ENCODE assay signal across 8 cellular contexts in genomic region chr16:81730090-81731051, GRCh38.
DNase-seq lines count a peak whose midpoint lies in the region; ATAC-seq, FAIRE-seq and TF ChIP-seq lines count a peak whose summit lies in the region.

No MANE protein-coding gene starts in this region.

- no peak for TF ChIP-seq POLR2A in H54 (IDR thresholded peaks at IDR 0.05; ENCODE audit: low read depth, low read length)

- DNase-seq in EH (ENCODE audit: low read depth) (peak; percentile 83), H54 (ENCODE audit: insufficient read length, low spot score) (peak; percentile 81), NCI-H1092 (lab: John Stamatoyannopoulos, UW) (peak; percentile 86), astrocyte of the spinal cord (ENCODE audit: low read depth, low spot score) (peak; percentile 88), iPS DF 19.7 (ENCODE audit: low read depth, low spot score) (peak; percentile 99), retina (peak; percentile 97)

- peak overlapping the region; percentile 80 for H3K4me3 Mint-ChIP-seq in T-helper 1 cell treated with Interleukin-12 subunit alpha and Interleukin-12 subunit beta and Interleukin-4 antibody, amounts not matched to agents 30 μg/mL and 1 μg/mL, for 36 hours

- no peak for ATAC-seq in HG02840 (IDR thresholded peaks at IDR 0.05; ENCODE audit: low FRiP score, unreplicated experiment)

- peaks cover 16% of the 10 kb centered on the region for H3K4me1 Mint-ChIP-seq in T-helper 1 cell treated with Interleukin-12 subunit alpha and Interleukin-12 subunit beta and Interleukin-4 antibody, amounts not matched to agents 30 μg/mL and 1 μg/mL, for 36 hours (ENCODE audit: low read depth)

- no peaks in the 10 kb centered on the region for H3K9me3 Mint-ChIP-seq in T-helper 1 cell treated with Interleukin-12 subunit alpha and Interleukin-12 subunit beta and Interleukin-4 antibody, amounts not matched to agents 30 μg/mL and 1 μg/mL, for 36 hours

- no peak for FAIRE-seq in H54 (lab: Jason Lieb, UNC)

- peak overlapping the region; percentile 33 for H3K4me3 ChIP-seq in astrocyte of the spinal cord (ENCODE audit: low read depth, low read length)

- peak; percentile 58 for TF ChIP-seq CTCF in astrocyte of the spinal cord (IDR thresholded peaks at IDR 0.05; ENCODE audit: low read depth, low read length)

- H3K27me3 Mint-ChIP-seq in T-helper 1 cell treated with Interleukin-12 subunit alpha and Interleukin-12 subunit beta and Interleukin-4 antibody, amounts not matched to agents 30 μg/mL and 1 μg/mL, for 36 hours (ENCODE audit: low read depth) = no peaks in the 10 kb centered on the region

- peak overlapping the region; percentile 81 for H3K27ac Mint-ChIP-seq in T-helper 1 cell treated with Interleukin-12 subunit alpha and Interleukin-12 subunit beta and Interleukin-4 antibody, amounts not matched to agents 30 μg/mL and 1 μg/mL, for 36 hours

- in situ Hi-C loops in astrocyte of the spinal cord (cut with HindIII; ENCODE audit: low sequenced_read_pairs) = no loop called here

- no peaks in the 10 kb centered on the region for H3K36me3 Mint-ChIP-seq in T-helper 1 cell treated with Interleukin-12 subunit alpha and Interleukin-12 subunit beta and Interleukin-4 antibody, amounts not matched to agents 30 μg/mL and 1 μg/mL, for 36 hours (ENCODE audit: low read depth)
